In the genomic region with DNA sequence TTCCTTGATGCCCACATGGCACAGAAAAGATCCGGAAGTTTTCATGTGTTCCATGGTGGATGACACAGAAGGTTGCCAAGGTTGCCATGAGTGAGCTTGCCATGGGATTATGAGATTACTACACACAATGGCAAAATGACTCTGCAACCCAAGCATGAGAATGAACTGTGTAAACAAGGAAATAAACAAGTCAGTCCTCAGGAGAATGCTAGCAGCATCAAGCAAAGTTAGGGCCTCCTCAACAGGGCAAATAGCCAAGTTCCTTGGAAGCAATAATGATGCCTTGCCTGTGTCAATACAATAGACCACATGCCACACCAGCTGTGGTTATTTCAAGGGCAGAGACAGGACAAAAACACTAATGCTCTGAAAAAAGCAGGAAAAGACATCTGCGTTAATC, we compare ENCODE assay signal across 29 cellular contexts. TPM values are rescaled to one million over a fixed set of nuclear protein-coding genes. Genes with fewer than 3 reads are reported as not detected.
A peak's percentile ranks its signal among the peaks of the same experiment; 100 is the strongest.
DNase-seq lines count a peak whose midpoint lies in the region; ATAC-seq and TF ChIP-seq lines count a peak whose summit lies in the region.
"Had no signal": no experiment of that assay in that cellular context is flagged by ENCODE, and none has a peak within 500 bp of the region (broad histone marks: within the 10 kb centered on the region; RNA-seq: fewer than 3 reads in every experiment).

No MANE protein-coding gene starts in this region.

- H3K27me3 Mint-ChIP-seq in GM23338 (ENCODE audit: insufficient read depth, low read depth, poor library complexity) = no peaks in the 10 kb centered on the region
- H3K27me3 Mint-ChIP-seq: activated naive CD4-positive, alpha-beta T cell treated with anti-CD3 and anti-CD28 coated beads, Interleukin-2, amount 10 ng/mL, durations not matched to agents 7 days and 5 days; CD4-positive, alpha-beta memory T cell; dendritic cell treated with granulocyte-macrophage colony-stimulating factor and Interleukin-4, amounts not matched to agents 40 ng/mL and 50 ng/mL, for 4 days; naive B cell had no signal

- H3K4me2 ChIP-seq in GM23338 = no peak overlapping the region

- no peak overlapping the region for H2AFZ ChIP-seq in GM23338

- H3K27ac Mint-ChIP-seq in GM23338 = no peak overlapping the region
- H3K27ac Mint-ChIP-seq: activated naive CD4-positive, alpha-beta T cell treated with anti-CD3 and anti-CD28 coated beads, Interleukin-2, amount 10 ng/mL, durations not matched to agents 7 days and 5 days; activated T-helper 1 cell treated with anti-CD3 and anti-CD28 coated beads, Interleukin-12 subunit alpha, Interleukin-12 subunit beta, Interleukin-2, Interleukin-4 antibody, amounts not matched to agents 30 ng/mL and 10 ng/mL and 1 ng/mL, durations not matched to agents 14 hours and 24 hours and 36 hours; CD4-positive, alpha-beta memory T cell; dendritic cell treated with granulocyte-macrophage colony-stimulating factor and Interleukin-4, amounts not matched to agents 40 ng/mL and 50 ng/mL, for 4 days; naive B cell; WTC11 had no signal

- H4K20me1 ChIP-seq in GM23338 (replicated peaks; ENCODE audit: insufficient read depth) = peaks cover 6% of the 10 kb centered on the region

- no peaks in the 10 kb centered on the region for H3K9me2 ChIP-seq in GM23338 (ENCODE audit: insufficient read depth)

- no peaks in the 10 kb centered on the region for H3K79me2 ChIP-seq in GM23338 (replicated peaks; ENCODE audit: insufficient read depth)

- TF ChIP-seq CTCF in GM23338 (conservative IDR thresholded peaks at IDR 0.05; ENCODE audit: low read depth in 2 of 2) = no peak
- TF ChIP-seq CTCF in right atrium auricular region (IDR thresholded peaks at IDR 0.05) = no peak

- no peaks in the 10 kb centered on the region for H3K4me1 Mint-ChIP-seq in GM23338
- H3K4me1 Mint-ChIP-seq: immature natural killer cell, naive B cell, WTC11 had no signal

- H3K36me3 ChIP-seq in GM23338 (ENCODE audit: insufficient read depth) (peaks cover 52% of the 10 kb centered on the region), right atrium auricular region (peaks cover 69% of the 10 kb centered on the region)

- peaks cover 87% of the 10 kb centered on the region for H3K36me3 Mint-ChIP-seq in GM23338 (ENCODE audit: low read depth)

- no peak overlapping the region for H3K27ac ChIP-seq in GM23338 (ENCODE audit: low read depth)
- H3K27ac ChIP-seq in right atrium auricular region = no peak overlapping the region
- H3K27ac ChIP-seq: foreskin keratinocyte, psoas muscle, upper lobe of left lung had no signal

- H3K27me3 ChIP-seq in GM23338 (ENCODE audit: insufficient read depth) (no peaks in the 10 kb centered on the region), right atrium auricular region (no peaks in the 10 kb centered on the region)
- H3K27me3 ChIP-seq: foreskin keratinocyte, upper lobe of left lung had no signal

- H3K9me3 Mint-ChIP-seq in GM23338 = no peaks in the 10 kb centered on the region
- H3K9me3 Mint-ChIP-seq: activated naive CD4-positive, alpha-beta T cell treated with anti-CD3 and anti-CD28 coated beads, Interleukin-2, amount 10 ng/mL, durations not matched to agents 7 days and 5 days; activated T-helper 1 cell treated with anti-CD3 and anti-CD28 coated beads, Interleukin-12 subunit alpha, Interleukin-12 subunit beta, Interleukin-2, Interleukin-4 antibody, amounts not matched to agents 30 ng/mL and 10 ng/mL and 1 ng/mL, durations not matched to agents 14 hours and 24 hours and 36 hours; dendritic cell treated with granulocyte-macrophage colony-stimulating factor and Interleukin-4, amounts not matched to agents 40 ng/mL and 50 ng/mL, for 4 days; immature natural killer cell had no signal

- ATAC-seq in GM23338 (no peak), HG03196 (IDR thresholded peaks at IDR 0.05; ENCODE audit: unreplicated experiment) (no peak)
- ATAC-seq: foreskin keratinocyte, left lobe of liver, psoas muscle, Right ventricle myocardium inferior, WTC11 had no signal

- H3K9me3 ChIP-seq in right atrium auricular region = no peaks in the 10 kb centered on the region
- H3K9me3 ChIP-seq: psoas muscle, upper lobe of left lung had no signal

- H3K4me1 ChIP-seq in GM23338 (ENCODE audit: insufficient read depth) (no peaks in the 10 kb centered on the region), right atrium auricular region (no peaks in the 10 kb centered on the region)
- H3K4me1 ChIP-seq: foreskin keratinocyte, psoas muscle, upper lobe of left lung had no signal

- no peaks in the 10 kb centered on the region; the same call in 1 of the 2 replicates for H3F3A ChIP-seq in GM23338 (replicated peaks; ENCODE audit: low read depth)

- H3K4me3 ChIP-seq in GM23338 (no peak overlapping the region), right atrium auricular region (no peak overlapping the region)
- H3K4me3 ChIP-seq: psoas muscle, upper lobe of left lung had no signal

- H3K4me3 Mint-ChIP-seq in GM23338 = no peak overlapping the region
- H3K4me3 Mint-ChIP-seq: activated naive CD4-positive, alpha-beta T cell treated with anti-CD3 and anti-CD28 coated beads, Interleukin-2, amount 10 ng/mL, durations not matched to agents 7 days and 5 days; activated T-helper 1 cell treated with anti-CD3 and anti-CD28 coated beads, Interleukin-12 subunit alpha, Interleukin-12 subunit beta, Interleukin-2, Interleukin-4 antibody, amounts not matched to agents 30 ng/mL and 10 ng/mL and 1 ng/mL, durations not matched to agents 14 hours and 24 hours and 36 hours; CD4-positive, alpha-beta memory T cell; dendritic cell treated with granulocyte-macrophage colony-stimulating factor and Interleukin-4, amounts not matched to agents 40 ng/mL and 50 ng/mL, for 4 days; immature natural killer cell; naive B cell; WTC11 had no signal

- peak; percentile 26 for DNase-seq in GM23338 (ENCODE audit: low spot score)
- DNase-seq in NCI-H2029 (lab: John Stamatoyannopoulos, UW) = peak; percentile 15
- DNase-seq in amniotic epithelial cell (ENCODE audit: low read depth) = peak; percentile 8
- DNase-seq in kidney tubule cell (ENCODE audit: low spot score) = peak; percentile 13
- DNase-seq in right atrium auricular region (ENCODE audit: low spot score) = no peak
- no peak for DNase-seq in NCI-H526 (lab: John Stamatoyannopoulos, UW)
- no peak for DNase-seq in NCI-H1105 (lab: John Stamatoyannopoulos, UW)
- DNase-seq: activated naive CD4-positive, alpha-beta T cell treated with anti-CD3 and anti-CD28 coated beads, Interleukin-2, amount 10 ng/mL, durations not matched to agents 7 days and 5 days; CD4-positive, alpha-beta memory T cell; DND-41; foreskin keratinocyte; hippocampal formation; immature natural killer cell; Karpas-422; naive B cell; NCI-H1092; NCI-H2081 treated with DMSO at 0.1 percent for 48 hours; OCI-M1; psoas muscle; small intestine; stimulated activated CD4-positive, alpha-beta T cell treated with anti-CD3 and anti-CD28 coated beads, Interleukin-1b, Interleukin-23, amount 100 ng/mL, for 48 hours; T-helper 9 cell; upper lobe of left lung had no signal

TF ChIP-seq in GM23338, 12 proteins besides CTCF, POLR2A, EP300 and RAD21 (continues in another document):
- TF ChIP-seq, protein P1, sequence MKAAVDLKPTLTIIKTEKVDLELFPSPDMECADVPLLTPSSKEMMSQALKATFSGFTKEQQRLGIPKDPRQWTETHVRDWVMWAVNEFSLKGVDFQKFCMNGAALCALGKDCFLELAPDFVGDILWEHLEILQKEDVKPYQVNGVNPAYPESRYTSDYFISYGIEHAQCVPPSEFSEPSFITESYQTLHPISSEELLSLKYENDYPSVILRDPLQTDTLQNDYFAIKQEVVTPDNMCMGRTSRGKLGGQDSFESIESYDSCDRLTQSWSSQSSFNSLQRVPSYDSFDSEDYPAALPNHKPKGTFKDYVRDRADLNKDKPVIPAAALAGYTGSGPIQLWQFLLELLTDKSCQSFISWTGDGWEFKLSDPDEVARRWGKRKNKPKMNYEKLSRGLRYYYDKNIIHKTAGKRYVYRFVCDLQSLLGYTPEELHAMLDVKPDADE (IDR thresholded peaks at IDR 0.05) = no peak
- TF ChIP-seq EZH2phosphoT487 (IDR thresholded peaks at IDR 0.05; ENCODE audit: unreplicated experiment) (no peak), ZNF114 (CRISPR knock-in tag; IDR thresholded peaks at IDR 0.05) (no peak), ZNF331 (CRISPR knock-in tag; IDR thresholded peaks at IDR 0.05; ENCODE audit: low read depth) (no peak)

RNA-seq across cellular contexts. Expression of a gene that starts 41.8 kb away (rescaled TPM):
- total RNA-seq in GM23338 (2014; rRNA removed; shearing (Covaris generic)) = 57.2 and 67.3 TPM in 2 replicates
- 39.1 and 42.3 TPM in 2 replicates for polyA plus RNA-seq in GM23338 (2016; fragmentation: Nextera tagmentation; extraction: Ambion mirVana)
- total RNA-seq in right atrium auricular region = 10 to 100 TPM; 12.5 to 14.5 TPM

Comparison
In these comparisons a context has a peak if more than half of its experiments do, and no peak if none do; other contexts are left out.
1. DNase-seq: peak in GM23338 (single experiment), NCI-H2029 (single experiment), amniotic epithelial cell (single experiment) and kidney tubule cell (single experiment); none in right atrium auricular region (single experiment), NCI-H526 (0 of 2) and NCI-H1105 (single experiment).